In the genomic region with DNA sequence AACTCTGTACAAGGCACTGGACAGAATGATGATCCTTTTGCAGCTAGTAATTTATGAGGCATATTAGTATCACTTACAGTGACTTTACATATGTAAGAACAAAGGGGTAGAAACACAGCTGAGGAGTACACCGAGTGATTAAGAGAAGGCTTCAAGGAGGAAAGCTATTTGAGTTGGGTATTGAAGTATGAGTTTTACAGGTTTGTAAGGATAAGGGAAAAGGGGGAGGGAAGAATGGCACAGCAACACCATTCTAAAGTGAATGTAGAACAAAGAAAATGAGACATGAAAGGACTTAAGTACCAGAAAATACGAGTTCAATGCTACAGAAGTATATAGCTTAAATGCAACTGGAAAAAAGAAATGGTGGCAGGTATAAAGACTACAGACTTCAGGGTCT, we compare ENCODE assay signal across 1 cellular context.
TF ChIP-seq lines count a peak whose summit lies in the region.

No MANE protein-coding gene starts in this region.

TF ChIP-seq in K562, 482 proteins besides CTCF, POLR2A, EP300 and RAD21:
- TF ChIP-seq ZNF551 (CRISPR knock-in tag; IDR thresholded peaks at IDR 0.05) (no peak), ZFP1 (CRISPR knock-in tag; IDR thresholded peaks at IDR 0.05) (0 out of 2 replicates have a peak, but pooled peaks have one; percentile 59)
